32 cellular contexts compared by ENCODE assay signal in the genomic region with DNA sequence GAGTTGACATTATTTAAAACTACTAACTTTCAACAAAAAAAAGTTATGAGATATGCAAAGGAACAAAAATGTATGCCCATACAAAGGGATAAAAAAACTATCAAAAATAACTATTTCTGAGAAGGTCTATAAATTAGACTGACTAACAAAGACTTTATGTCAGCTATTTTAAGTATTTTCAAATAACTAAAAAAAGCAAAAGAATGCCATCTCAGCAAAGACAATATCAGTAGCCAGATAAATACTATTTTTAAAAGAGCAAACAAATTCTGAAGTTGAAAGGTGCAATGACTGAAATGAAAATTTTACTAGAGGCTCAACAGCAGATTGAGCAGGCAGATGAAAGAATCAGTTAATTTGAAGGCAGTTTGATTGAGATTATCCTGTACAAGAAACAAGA. TPM values are rescaled to one million over a fixed set of nuclear protein-coding genes. Genes with fewer than 3 reads are reported as not detected.
"Had no signal": no experiment of that assay in that cellular context is flagged by ENCODE, and none has a peak within 500 bp of the region (broad histone marks: within the 10 kb centered on the region; RNA-seq: fewer than 3 reads in every experiment).

No MANE protein-coding gene starts in this region.

- H3K27me3 ChIP-seq: stomach, suprapubic skin, testis, thyroid gland, tibial artery, tibial nerve, transverse colon, upper lobe of left lung, upper lobe of right lung, uterus, vagina had no signal

- H3K4me3 Mint-ChIP-seq: stimulated activated effector memory CD8-positive, alpha-beta T cell treated with anti-CD3 and anti-CD28 coated beads, Interleukin-12 subunit alpha, Interleukin-12 subunit beta, amount 100 ng/mL, for 72 hours; stimulated activated memory B cell treated with anti-CD40 and anti-IgM and Interleukin-4, amounts not matched to agents 10 μg/mL and 1 μg/mL and 100 μg/mL, for 72 hours; stimulated activated naive B cell treated with anti-CD40 and anti-IgM and Interleukin-4, amounts not matched to agents 10 μg/mL and 1 μg/mL and 100 μg/mL, for 72 hours; stimulated activated naive CD8-positive, alpha-beta T cell treated with anti-CD3 and anti-CD28 coated beads, Interleukin-15, amount 100 ng/mL, for 72 hours; stimulated activated naive CD8-positive, alpha-beta T cell treated with anti-CD3 and anti-CD28 coated beads, Interleukin-15, Interleukin-2, amounts not matched to agents 100 ng/mL and 50 ng/mL, for 24 hours; type B pancreatic cell had no signal

- H3K27ac Mint-ChIP-seq: stimulated activated effector memory CD8-positive, alpha-beta T cell treated with anti-CD3 and anti-CD28 coated beads, Interleukin-12 subunit alpha, Interleukin-12 subunit beta, amount 100 ng/mL, for 72 hours; stimulated activated memory B cell treated with anti-CD40 and anti-IgM and Interleukin-4, amounts not matched to agents 10 μg/mL and 1 μg/mL and 100 μg/mL, for 72 hours; stimulated activated naive B cell treated with anti-CD40 and anti-IgM and Interleukin-4, amounts not matched to agents 10 μg/mL and 1 μg/mL and 100 μg/mL, for 72 hours; stimulated activated naive CD8-positive, alpha-beta T cell treated with anti-CD3 and anti-CD28 coated beads, Interleukin-15, amount 100 ng/mL, for 72 hours; stimulated activated naive CD8-positive, alpha-beta T cell treated with anti-CD3 and anti-CD28 coated beads, Interleukin-15, Interleukin-2, amounts not matched to agents 100 ng/mL and 50 ng/mL, for 24 hours; type B pancreatic cell had no signal

- H3K27me3 Mint-ChIP-seq: stimulated activated memory B cell treated with anti-CD40 and anti-IgM and Interleukin-4, amounts not matched to agents 10 μg/mL and 1 μg/mL and 100 μg/mL, for 72 hours; stimulated activated naive B cell treated with anti-CD40 and anti-IgM and Interleukin-4, amounts not matched to agents 10 μg/mL and 1 μg/mL and 100 μg/mL, for 72 hours; stimulated activated naive CD8-positive, alpha-beta T cell treated with anti-CD3 and anti-CD28 coated beads, Interleukin-15, amount 100 ng/mL, for 72 hours; stimulated activated naive CD8-positive, alpha-beta T cell treated with anti-CD3 and anti-CD28 coated beads, Interleukin-15, Interleukin-2, amounts not matched to agents 100 ng/mL and 50 ng/mL, for 24 hours; type B pancreatic cell had no signal

- H3K36me3 ChIP-seq: stomach, suprapubic skin, thoracic aorta, thyroid gland, tibial artery, tibial nerve, transverse colon, upper lobe of left lung, upper lobe of right lung, uterus, vagina had no signal

- FAIRE-seq: urothelium cell line had no signal

- H3K4me1 Mint-ChIP-seq: stimulated activated effector memory CD8-positive, alpha-beta T cell treated with anti-CD3 and anti-CD28 coated beads, Interleukin-12 subunit alpha, Interleukin-12 subunit beta, amount 100 ng/mL, for 72 hours; stimulated activated memory B cell treated with anti-CD40 and anti-IgM and Interleukin-4, amounts not matched to agents 10 μg/mL and 1 μg/mL and 100 μg/mL, for 72 hours; stimulated activated naive CD8-positive, alpha-beta T cell treated with anti-CD3 and anti-CD28 coated beads, Interleukin-15, amount 100 ng/mL, for 72 hours had no signal

- H3K4me1 ChIP-seq: stomach, suprapubic skin, testis, thyroid gland, tibial artery, tibial nerve, transverse colon, upper lobe of left lung, upper lobe of right lung, uterus, vagina had no signal

- H3K4me3 ChIP-seq: stomach, suprapubic skin, testis, thoracic aorta, thyroid gland, tibial artery, tibial nerve, transverse colon, upper lobe of left lung, upper lobe of right lung, uterus, vagina had no signal

- H3K36me3 Mint-ChIP-seq: stimulated activated effector memory CD8-positive, alpha-beta T cell treated with anti-CD3 and anti-CD28 coated beads, Interleukin-12 subunit alpha, Interleukin-12 subunit beta, amount 100 ng/mL, for 72 hours; stimulated activated memory B cell treated with anti-CD40 and anti-IgM and Interleukin-4, amounts not matched to agents 10 μg/mL and 1 μg/mL and 100 μg/mL, for 72 hours; type B pancreatic cell had no signal

- H3K9me3 ChIP-seq: testis, thoracic aorta, thyroid gland, upper lobe of right lung, vagina had no signal

- DNase-seq: stimulated activated CD4-positive, alpha-beta T cell treated with anti-CD3 and anti-CD28 coated beads, Interleukin-2, amount 100 ng/mL, for 48 hours; stimulated activated CD4-positive, alpha-beta T cell treated with anti-CD3 and anti-CD28 coated beads, Interleukin-4, amount 100 ng/mL, for 1 hour; stimulated activated CD4-positive, alpha-beta T cell treated with anti-CD3 and anti-CD28 coated beads, Interleukin-4, amount 100 ng/mL, for 24 hours; stimulated activated CD4-positive, alpha-beta T cell treated with anti-CD3 and anti-CD28 coated beads, Interleukin-4, amount 100 ng/mL, for 4 hours; stimulated activated CD8-positive, alpha-beta memory T cell treated with anti-CD3 and anti-CD28 coated beads, Interleukin-4, amount 100 ng/mL, for 48 hours; stimulated activated naive B cell treated with anti-CD40 and anti-IgM and Interleukin-4, amounts not matched to agents 10 μg/mL and 1 μg/mL and 100 μg/mL, for 72 hours; stimulated activated naive CD4-positive, alpha-beta T cell; stimulated activated naive CD4-positive, alpha-beta T cell treated with Interleukin-2 at 50 U/mL for 16 hours; stimulated activated naive CD8-positive, alpha-beta T cell treated with anti-CD3 and anti-CD28 coated beads, Interleukin-15, amount 100 ng/mL, for 72 hours; stimulated activated naive CD8-positive, alpha-beta T cell treated with anti-CD3 and anti-CD28 coated beads, Interleukin-15, Interleukin-2, amounts not matched to agents 100 U/mL and 50 U/mL, for 24 hours; stomach; substantia nigra; testis; thyroid gland; tibial artery; transverse colon; upper lobe of left lung; upper lobe of right lung; uterus had no signal

- ATAC-seq: stimulated activated effector memory CD8-positive, alpha-beta T cell treated with anti-CD3 and anti-CD28 coated beads, Interleukin-12 subunit alpha, Interleukin-12 subunit beta, amount 100 ng/mL, for 72 hours; stimulated activated memory B cell treated with anti-CD40 and anti-IgM and Interleukin-4, amounts not matched to agents 10 μg/mL and 1 μg/mL and 100 μg/mL, for 72 hours; stimulated activated naive B cell treated with anti-CD40 and anti-IgM and Interleukin-4, amounts not matched to agents 10 μg/mL and 1 μg/mL and 100 μg/mL, for 72 hours; stimulated activated naive CD8-positive, alpha-beta T cell treated with anti-CD3 and anti-CD28 coated beads, Interleukin-15, amount 100 ng/mL, for 72 hours; stimulated activated naive CD8-positive, alpha-beta T cell treated with anti-CD3 and anti-CD28 coated beads, Interleukin-15, Interleukin-2, amounts not matched to agents 100 U/mL and 50 U/mL, for 24 hours; upper lobe of right lung had no signal

- H3K27ac ChIP-seq: stomach, suprapubic skin, testis, thoracic aorta, thyroid gland, tibial artery, tibial nerve, transverse colon, upper lobe of left lung, upper lobe of right lung, uterus, vagina had no signal

RNA-seq across cellular contexts. Expression of gene STRIT1, which starts 3.6 kb away (rescaled TPM):
- total RNA-seq: stomach, subcutaneous adipose tissue, suprapubic skin, temporal lobe, testis, thoracic aorta, thyroid gland, tibial nerve, upper lobe of right lung, ureter, uterus, vagina had no signal
- polyA plus RNA-seq: urinary bladder had no signal
